13 cellular contexts compared by ENCODE assay signal in genomic region chr9:38035873-38036272, GRCh38. TPM values are rescaled to one million over a fixed set of nuclear protein-coding genes. Genes with fewer than 3 reads are reported as not detected.
DNase-seq lines count a peak whose midpoint lies in the region; ATAC-seq and TF ChIP-seq lines count a peak whose summit lies in the region.
"Had no signal": no experiment of that assay in that cellular context is flagged by ENCODE, and none has a peak within 500 bp of the region (broad histone marks: within the 10 kb centered on the region; RNA-seq: fewer than 3 reads in every experiment).

No MANE protein-coding gene starts in this region.

- H3K27ac ChIP-seq in tibial artery, result peak overlapping the region; percentile 21 to 59
- H3K27ac ChIP-seq: neutrophil had no signal

- H3K9me3 ChIP-seq in tibial artery, result no peaks in the 10 kb centered on the region
- H3K9me3 ChIP-seq: neutrophil, tibial nerve had no signal

- no peaks in the 10 kb centered on the region for H3K4me1 Mint-ChIP-seq in activated T-cell treated with anti-CD3 and anti-CD28 coated beads, Interleukin-2, amount 50 U/mL, for 72 hours (ENCODE audit: low read depth)
- peaks cover 68% of the 10 kb centered on the region for H3K4me1 Mint-ChIP-seq in nephron progenitor cell

- H3K36me3 ChIP-seq in tibial artery, result no peaks in the 10 kb centered on the region
- H3K36me3 ChIP-seq: neutrophil, tibial nerve had no signal

- H3K4me3 Mint-ChIP-seq in activated T-cell treated with anti-CD3 and anti-CD28 coated beads, Interleukin-2, amount 50 U/mL, for 72 hours, result no peak overlapping the region
- H3K4me3 Mint-ChIP-seq in nephron progenitor cell, result no peak overlapping the region
- H3K4me3 Mint-ChIP-seq: IgD-negative memory B cell; T-helper 1 cell treated with Interleukin-12 subunit alpha and Interleukin-12 subunit beta and Interleukin-4 antibody, amounts not matched to agents 30 μg/mL and 1 μg/mL, for 36 hours had no signal

- H3K27me3 Mint-ChIP-seq in activated T-cell treated with anti-CD3 and anti-CD28 coated beads, Interleukin-2, amount 50 U/mL, for 72 hours (ENCODE audit: low read depth), result no peaks in the 10 kb centered on the region
- peaks cover 11% of the 10 kb centered on the region for H3K27me3 Mint-ChIP-seq in nephron progenitor cell (ENCODE audit: low read depth, poor library complexity)
- H3K27me3 Mint-ChIP-seq: IgD-negative memory B cell had no signal

- in situ Hi-C loops in G401 (cut with HindIII; ENCODE audit: low sequenced_read_pairs), result no loop called here

- intact Hi-C loops in tibial artery (cut with DNase I; ENCODE audit: low total_unique reads), result no loop called here

- TF ChIP-seq CTCF in fibroblast of mammary gland (conservative IDR thresholded peaks at IDR 0.05; ENCODE audit: control insufficient read depth, insufficient read depth, low read depth, low read length) (no peak), tibial artery (IDR thresholded peaks at IDR 0.05) (no peak), nephron progenitor cell (IDR thresholded peaks at IDR 0.05) (no peak)

- no peak overlapping the region for H3K27ac Mint-ChIP-seq in activated T-cell treated with anti-CD3 and anti-CD28 coated beads, Interleukin-2, amount 50 U/mL, for 72 hours
- H3K27ac Mint-ChIP-seq in nephron progenitor cell, result no peak overlapping the region
- H3K27ac Mint-ChIP-seq: IgD-negative memory B cell; T-helper 1 cell treated with Interleukin-12 subunit alpha and Interleukin-12 subunit beta and Interleukin-4 antibody, amounts not matched to agents 30 μg/mL and 1 μg/mL, for 36 hours had no signal

- H3K27me3 ChIP-seq in tibial artery, result no peaks in the 10 kb centered on the region
- H3K27me3 ChIP-seq: tibial nerve had no signal

- no peaks in the 10 kb centered on the region for H3K36me3 Mint-ChIP-seq in activated T-cell treated with anti-CD3 and anti-CD28 coated beads, Interleukin-2, amount 50 U/mL, for 72 hours (ENCODE audit: insufficient read depth in 2 of 2)
- no peaks in the 10 kb centered on the region for H3K36me3 Mint-ChIP-seq in nephron progenitor cell (ENCODE audit: low read depth)
- H3K36me3 Mint-ChIP-seq: IgD-negative memory B cell had no signal

- no peaks in the 10 kb centered on the region for H3K9me3 Mint-ChIP-seq in activated T-cell treated with anti-CD3 and anti-CD28 coated beads, Interleukin-2, amount 50 U/mL, for 72 hours
- H3K9me3 Mint-ChIP-seq in nephron progenitor cell, result no peaks in the 10 kb centered on the region
- H3K9me3 Mint-ChIP-seq: T-helper 1 cell treated with Interleukin-12 subunit alpha and Interleukin-12 subunit beta and Interleukin-4 antibody, amounts not matched to agents 30 μg/mL and 1 μg/mL, for 36 hours had no signal

- no peak overlapping the region for H3K4me3 ChIP-seq in fibroblast of mammary gland (ENCODE audit: control insufficient read depth, low read depth, low read length)
- no peak overlapping the region for H3K4me3 ChIP-seq in tibial artery
- H3K4me3 ChIP-seq: tibial nerve had no signal

- DNase-seq in activated T-cell treated with anti-CD3 and anti-CD28 coated beads, Interleukin-2, amount 50 U/mL, for 72 hours, result no peak
- DNase-seq in activated T-cell treated with anti-CD3 and anti-CD28 coated beads for 4 hours (no peak), SW480 (ENCODE audit: low spot score) (peak; percentile 53), fibroblast of mammary gland (ENCODE audit: low read depth) (peak; percentile 89), tibial artery (no peak), G401 (ENCODE audit: low spot score) (no peak), nephron progenitor cell (no peak)
- DNase-seq: NCI-H524 had no signal

- peak; percentile 25 to 55 for ATAC-seq in activated T-cell treated with anti-CD3 and anti-CD28 coated beads, Interleukin-2, amount 50 U/mL, for 72 hours (replicated peaks in 1 of 2)
- ATAC-seq in HG03025 (IDR thresholded peaks at IDR 0.05; ENCODE audit: low FRiP score, unreplicated experiment), result no peak

- peaks cover 0 to 64% (median 48%) of the 10 kb centered on the region in 4 donors for H3K4me1 ChIP-seq in tibial artery

RNA-seq across cellular contexts. Expression of gene SHB, which starts 33.2 kb away (rescaled TPM):
- total RNA-seq in activated T-cell treated with anti-CD3 and anti-CD28 coated beads, Interleukin-2, amount 50 U/mL, for 72 hours, result 1 to 10 TPM; 1.0 to 1.6 TPM
- total RNA-seq in G401 (2014; rRNA removed; shearing (Covaris generic)), result 18.4 and 24.9 TPM in 2 replicates

Comparison
In these comparisons a context has a peak if more than half of its experiments do, and no peak if none do; other contexts are left out.
1. DNase-seq: peak in SW480 (single experiment) and fibroblast of mammary gland (single experiment); none in activated T-cell treated with anti-CD3 and anti-CD28 coated beads, Interleukin-2, amount 50 U/mL, for 72 hours (0 of 2), activated T-cell treated with anti-CD3 and anti-CD28 coated beads for 4 hours (single experiment), tibial artery (0 of 2), G401 (single experiment) and nephron progenitor cell (single experiment).